8 cellular contexts compared by ENCODE assay signal in the genomic region with DNA sequence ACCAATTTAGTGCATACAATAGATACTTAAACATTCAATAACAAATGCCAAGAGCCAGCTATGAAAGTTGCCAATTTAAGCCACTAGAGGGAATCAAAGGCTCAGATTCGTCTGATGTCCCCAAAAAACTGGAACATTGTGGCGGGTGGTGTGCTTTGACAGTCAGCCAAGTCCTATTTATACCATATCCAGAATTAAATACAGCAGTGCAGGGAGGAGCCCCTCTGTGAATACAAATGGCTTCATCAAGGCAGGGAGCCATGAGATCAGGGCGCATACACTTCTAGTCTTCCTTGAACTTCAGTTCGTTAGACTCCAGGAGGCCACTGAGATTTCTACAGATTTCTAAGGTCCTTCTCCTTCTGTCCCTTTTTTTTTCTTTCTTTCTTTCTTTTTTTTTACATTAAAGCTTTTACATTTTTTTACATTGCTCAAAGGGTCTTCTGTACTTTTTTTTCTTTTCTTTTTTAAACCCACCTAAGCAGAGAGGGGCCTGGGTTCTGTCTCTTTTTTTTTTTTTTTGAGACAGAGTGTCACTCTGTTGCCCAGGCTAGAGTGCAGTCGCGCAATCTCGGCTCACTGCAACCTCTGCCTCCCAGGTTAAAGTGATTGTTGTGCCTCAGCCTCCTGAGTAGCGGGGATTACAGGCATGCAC. TPM values are rescaled to one million over a fixed set of nuclear protein-coding genes. Genes with fewer than 3 reads are reported as not detected.
DNase-seq lines count a peak whose midpoint lies in the region; ATAC-seq and TF ChIP-seq lines count a peak whose summit lies in the region.

No MANE protein-coding gene starts in this region.

- peak; percentile 33 to 66 (median 56) for TF ChIP-seq CTCF in body of pancreas (IDR thresholded peaks at IDR 0.05)

- peaks cover 8% of the 10 kb centered on the region for H3K4me1 ChIP-seq in body of pancreas

- intact Hi-C loops in body of pancreas (cut with DNase I), result no loop called here

- H3K27ac ChIP-seq in body of pancreas, result no peak overlapping the region

- DNase-seq in SIG-M5 treated with dmso at 0.1 percent for 504 hours (lab: John Stamatoyannopoulos, UW; ENCODE audit: unreplicated experiment) (peak; percentile 47), SIG-M5 (lab: John Stamatoyannopoulos, UW) (no peak), LoVo (ENCODE audit: low spot score) (peak; percentile 22), RKO (ENCODE audit: low spot score) (peak; percentile 70), body of pancreas (peak; percentile 18 to 46 (median 41)), hypothalamus (lab: John Stamatoyannopoulos, UW) (peak in 34 of 51 donors; percentile 3 to 71 (median 20)), skeletal muscle cell (ENCODE audit: low read depth) (peak; percentile 45)

- H3K9me3 ChIP-seq in body of pancreas, result no peaks in the 10 kb centered on the region

- peak; percentile 62 for ATAC-seq in body of pancreas
- no peak for ATAC-seq in GM21381 (IDR thresholded peaks at IDR 0.05; ENCODE audit: unreplicated experiment)

- TF ChIP-seq POLR2A in body of pancreas (IDR thresholded peaks at IDR 0.05), result no peak

- WGBS in body of pancreas, 2 donors, result 55 to 59% methylated on average over 8 of the region's 8 CpGs

- no peak overlapping the region for H3K4me3 ChIP-seq in body of pancreas
- H3K4me3 ChIP-seq in skeletal muscle cell (ENCODE audit: low read depth, low read length), result no peak overlapping the region

- H3K27me3 ChIP-seq in body of pancreas, result no peaks in the 10 kb centered on the region

- no peaks in the 10 kb centered on the region for H3K36me3 ChIP-seq in body of pancreas (replicated peaks in 1 of 2; ENCODE audit: insufficient read depth in 1 of 2, low read depth in 2 of 2)

RNA-seq across cellular contexts. Expression of gene HSPA8, which starts 41.5 kb away (rescaled TPM):
- total RNA-seq in body of pancreas, result 100 to 1,000 TPM; 423 to 660 TPM
